1 cellular context compared by ENCODE assay signal in the genomic region with DNA sequence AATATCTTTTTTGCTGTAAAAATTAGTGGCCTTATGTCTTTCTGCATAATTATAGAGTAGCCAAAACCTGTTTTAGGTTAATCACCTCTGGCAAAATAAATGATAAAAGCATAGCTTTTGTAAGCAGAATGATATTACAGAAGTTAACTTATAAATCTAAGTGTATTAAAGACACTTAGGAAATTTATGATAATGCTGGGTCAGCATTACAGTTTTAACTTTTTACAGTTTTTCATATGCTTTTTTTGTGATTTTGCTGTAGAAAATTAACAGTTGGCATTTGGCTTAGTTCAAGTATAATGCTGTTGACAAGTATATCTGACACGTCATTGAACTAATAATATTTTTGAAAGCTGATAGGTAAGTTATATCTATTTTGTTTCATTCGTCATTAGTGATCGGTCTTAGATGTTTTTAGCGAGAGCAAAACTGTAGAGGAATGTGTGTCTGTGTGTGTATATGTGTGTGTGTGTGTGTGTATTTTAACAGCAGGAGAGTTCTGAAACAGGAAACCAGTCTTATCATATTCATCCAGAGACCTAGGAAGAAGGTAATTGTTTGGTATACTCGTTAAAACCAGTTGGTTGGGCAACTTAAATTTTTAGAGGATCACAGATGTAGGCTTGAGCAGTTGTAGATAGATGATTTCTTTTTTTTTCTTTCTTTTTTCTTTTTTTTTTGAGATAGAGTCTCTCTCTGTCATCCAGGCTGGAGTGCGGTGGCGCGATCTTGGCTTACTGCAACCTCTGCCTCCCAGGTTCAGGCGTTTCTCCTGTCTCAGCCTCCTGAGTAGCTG.
A peak's percentile ranks its signal among the peaks of the same experiment; 100 is the strongest.
TF ChIP-seq lines count a peak whose summit lies in the region.

No MANE protein-coding gene starts in this region.

TF ChIP-seq in IMR-90, 13 proteins besides CTCF, POLR2A, EP300 and RAD21:
- TF ChIP-seq NFE2L2 (IDR thresholded peaks at IDR 0.05; ENCODE audit: low read depth, low read length) (no peak), CEBPB (IDR thresholded peaks at IDR 0.05; ENCODE audit: low read depth, low read length) (no peak), MAFK (IDR thresholded peaks at IDR 0.05; ENCODE audit: low read depth, low read length) (peak; percentile 81)
